In the genomic region with DNA sequence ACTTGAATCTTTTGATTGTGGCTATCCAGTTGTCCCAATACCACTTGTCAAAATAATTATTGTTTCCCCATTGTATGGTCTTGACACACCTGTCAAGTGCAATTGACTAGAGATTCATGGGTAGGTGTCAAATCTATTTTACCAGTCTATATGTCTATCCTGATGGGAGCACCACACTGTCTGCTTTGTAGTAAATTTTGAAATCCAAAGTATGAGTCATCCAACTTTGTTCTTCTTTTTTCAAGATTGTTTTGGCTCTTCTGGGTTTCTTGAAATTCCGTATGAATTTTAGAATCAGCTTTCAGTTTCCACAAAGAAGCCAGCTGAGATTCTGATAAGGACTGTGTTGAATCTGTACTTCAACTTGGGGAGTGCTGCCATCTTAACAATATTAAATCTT, we compare ENCODE assay signal across 12 cellular contexts.
A peak's percentile ranks its signal among the peaks of the same experiment; 100 is the strongest.
DNase-seq lines count a peak whose midpoint lies in the region; ATAC-seq, FAIRE-seq and TF ChIP-seq lines count a peak whose summit lies in the region.
"Had no signal": no experiment of that assay in that cellular context is flagged by ENCODE, and none has a peak within 500 bp of the region (broad histone marks: within the 10 kb centered on the region; RNA-seq: fewer than 3 reads in every experiment).

No MANE protein-coding gene starts in this region.

- H2BK120ac ChIP-seq in neuronal stem cell (ENCODE audit: low read depth, low read length): no peak overlapping the region

- no peak overlapping the region for H2BK12ac ChIP-seq in neuronal stem cell (ENCODE audit: low read length)

- no peaks in the 10 kb centered on the region for H3K36me3 ChIP-seq in naive thymus-derived CD4-positive, alpha-beta T cell (ENCODE audit: control insufficient read depth in 2 of 3, insufficient read depth in 3 of 3, low read length in 3 of 3)
- H3K36me3 ChIP-seq in neuronal stem cell (replicated peaks in 1 of 2; ENCODE audit: control insufficient read depth in 2 of 2, insufficient read depth in 2 of 2, low read length in 2 of 2): no peaks in the 10 kb centered on the region
- H3K36me3 ChIP-seq: SJSA1 had no signal

- H3K27me3 ChIP-seq in naive thymus-derived CD4-positive, alpha-beta T cell (ENCODE audit: control insufficient read depth in 2 of 2, insufficient read depth in 2 of 2, low read length in 2 of 2): no peaks in the 10 kb centered on the region
- no peaks in the 10 kb centered on the region for H3K27me3 ChIP-seq in neuronal stem cell (ENCODE audit: control insufficient read depth in 3 of 3, insufficient read depth in 3 of 3, low read depth in 1 of 3, low read length in 3 of 3)
- H3K27me3 ChIP-seq: SJSA1 had no signal

- no peak for FAIRE-seq in GM19239 (lab: Jason Lieb, UNC)

- no peaks in the 10 kb centered on the region for H3K79me1 ChIP-seq in neuronal stem cell (ENCODE audit: low read depth, low read length)

- no peak overlapping the region for H2BK5ac ChIP-seq in neuronal stem cell (ENCODE audit: low read length)

- no peak overlapping the region for H3K9ac ChIP-seq in neuronal stem cell (ENCODE audit: low read depth, low read length, poor library complexity)

- H3K14ac ChIP-seq in neuronal stem cell (ENCODE audit: low read length): no peak overlapping the region

- H3K36me3 Mint-ChIP-seq in chondrocyte (ENCODE audit: low read depth): peaks cover 2% of the 10 kb centered on the region
- peaks cover 0 to 14% (median 10%) of the 10 kb centered on the region in 5 donors for H3K36me3 Mint-ChIP-seq in naive thymus-derived CD4-positive, alpha-beta T cell

- no peak overlapping the region for H3K4me2 ChIP-seq in neuronal stem cell (ENCODE audit: insufficient read depth, low read length, poor library complexity, severe bottlenecking)

- no peaks in the 10 kb centered on the region for H3K27me3 Mint-ChIP-seq in chondrocyte (ENCODE audit: low read depth)
- no peaks in the 10 kb centered on the region for H3K27me3 Mint-ChIP-seq in naive thymus-derived CD4-positive, alpha-beta T cell

- no peak overlapping the region for H2AFZ ChIP-seq in neuronal stem cell (ENCODE audit: low read length)

- CTCF ChIA-PET in naive thymus-derived CD4-positive, alpha-beta T cell (lab: Charles Lee): no interaction called here

- peak overlapping the region; percentile 54 for H3K27ac Mint-ChIP-seq in chondrocyte (ENCODE audit: unreplicated experiment)
- no peak overlapping the region for H3K27ac Mint-ChIP-seq in naive thymus-derived CD4-positive, alpha-beta T cell

- H3K27ac ChIP-seq in naive thymus-derived CD4-positive, alpha-beta T cell (ENCODE audit: low read depth, low read length): no peak overlapping the region
- no peak overlapping the region for H3K27ac ChIP-seq in neuronal stem cell (replicated peaks; ENCODE audit: low read length)
- H3K27ac ChIP-seq: SJSA1 had no signal

- H3K4ac ChIP-seq in neuronal stem cell (ENCODE audit: low read length): no peak overlapping the region

- H3K4me1 Mint-ChIP-seq in chondrocyte (ENCODE audit: low read depth): peaks cover 8% of the 10 kb centered on the region
- peaks cover 4 to 13% (median 11%) of the 10 kb centered on the region in 7 donors for H3K4me1 Mint-ChIP-seq in naive thymus-derived CD4-positive, alpha-beta T cell

- no peak overlapping the region for H4K8ac ChIP-seq in neuronal stem cell (ENCODE audit: low read depth, low read length)

- intact Hi-C loops in naive thymus-derived CD4-positive, alpha-beta T cell (cut with micrococcal nuclease): no loop called here

- no peak overlapping the region for H3K23ac ChIP-seq in neuronal stem cell (ENCODE audit: low read depth, low read length, poor library complexity)

- H3K4me3 ChIP-seq in naive thymus-derived CD4-positive, alpha-beta T cell (ENCODE audit: low read length): no peak overlapping the region
- H3K4me3 ChIP-seq in neuronal stem cell (ENCODE audit: low read length in 2 of 2): no peak overlapping the region
- H3K4me3 ChIP-seq: SJSA1 had no signal

- WGBS in neuronal stem cell (ENCODE audit: extremely low coverage in 2 of 2, insufficient read length in 2 of 2, insufficient replicate concordance in 1 of 2), 2 donors: no CpG with 5 or more reads among the region's 1 CpG

- no peak for TF ChIP-seq CTCF in chondrocyte (IDR thresholded peaks at IDR 0.05)

- H3K9me3 ChIP-seq in naive thymus-derived CD4-positive, alpha-beta T cell (ENCODE audit: control insufficient read depth in 2 of 3, low read length in 3 of 3): no peaks in the 10 kb centered on the region
- peaks cover 0 to 2% of the 10 kb centered on the region in 2 donors for H3K9me3 ChIP-seq in neuronal stem cell (replicated peaks in 1 of 2; ENCODE audit: control insufficient read depth in 2 of 2, insufficient read depth in 1 of 2, low read depth in 1 of 2, low read length in 2 of 2)
- H3K9me3 ChIP-seq: SJSA1 had no signal

- no peak overlapping the region for H2BK15ac ChIP-seq in neuronal stem cell (ENCODE audit: low read length)

- POLR2A ChIA-PET in naive thymus-derived CD4-positive, alpha-beta T cell (lab: Charles Lee): interaction anchor here (0.6 kb wide), 1 partner anchor 16 kb away, joined by 4 read pairs; no protein-coding TSS in a partner anchor

- H3K18ac ChIP-seq in neuronal stem cell (ENCODE audit: low read length): no peak overlapping the region

- ATAC-seq in naive thymus-derived CD4-positive, alpha-beta T cell: peak; percentile 54

- DNase-seq in EL (peak; percentile 49), NOMO-1 treated with DMSO at 0.1 percent for 48 hours (lab: John Stamatoyannopoulos, UW; ENCODE audit: unreplicated experiment) (peak; percentile 83), chondrocyte (ENCODE audit: low spot score) (no peak), NCI-H82 treated with DMSO at 0.1 percent for 48 hours (lab: John Stamatoyannopoulos, UW; ENCODE audit: unreplicated experiment) (no peak), GM19239 (ENCODE audit: insufficient read length, low spot score) (no peak), neuronal stem cell (ENCODE audit: low spot score) (no peak)
- DNase-seq in naive thymus-derived CD4-positive, alpha-beta T cell: no peak
- no peak for DNase-seq in stimulated activated CD4-positive, alpha-beta T cell treated with anti-CD3 and anti-CD28 coated beads, Interleukin-15, amount 100 ng/mL, for 24 hours
- DNase-seq: activated CD4-positive, alpha-beta T cell treated with anti-CD3 and anti-CD28 coated beads, Interleukin-2, amount 50 U/mL, for 1 hour; DMS53; NCI-H2171 had no signal

- no peak overlapping the region for H4K91ac ChIP-seq in neuronal stem cell (ENCODE audit: low read depth, low read length, poor library complexity)

- no peak overlapping the region for H3K4me3 Mint-ChIP-seq in chondrocyte (ENCODE audit: unreplicated experiment)
- no peak overlapping the region for H3K4me3 Mint-ChIP-seq in naive thymus-derived CD4-positive, alpha-beta T cell

- no peak overlapping the region for H2AK5ac ChIP-seq in neuronal stem cell (ENCODE audit: low read depth, low read length)

- H3K4me1 ChIP-seq in naive thymus-derived CD4-positive, alpha-beta T cell (ENCODE audit: control insufficient read depth in 2 of 2, insufficient read depth in 2 of 2, low read length in 2 of 2): no peaks in the 10 kb centered on the region
- H3K4me1 ChIP-seq in neuronal stem cell (ENCODE audit: control insufficient read depth in 2 of 2, insufficient read depth in 1 of 2, low read depth in 1 of 2, low read length in 2 of 2): peaks cover 4 to 6% of the 10 kb centered on the region in 2 donors

- no peaks in the 10 kb centered on the region for H3K9me3 Mint-ChIP-seq in chondrocyte (ENCODE audit: low read depth)
- H3K9me3 Mint-ChIP-seq in naive thymus-derived CD4-positive, alpha-beta T cell: no peaks in the 10 kb centered on the region

Comparison
In these comparisons a context has a peak if more than half of its experiments do, and no peak if none do; other contexts are left out.
1. DNase-seq: peak in EL (single experiment) and NOMO-1 treated with DMSO at 0.1 percent for 48 hours (single experiment); none in chondrocyte (single experiment), naive thymus-derived CD4-positive, alpha-beta T cell (0 of 9), stimulated activated CD4-positive, alpha-beta T cell treated with anti-CD3 and anti-CD28 coated beads, Interleukin-15, amount 100 ng/mL, for 24 hours (single experiment), NCI-H82 treated with DMSO at 0.1 percent for 48 hours (single experiment), GM19239 (single experiment) and neuronal stem cell (single experiment).